In the genomic region with DNA sequence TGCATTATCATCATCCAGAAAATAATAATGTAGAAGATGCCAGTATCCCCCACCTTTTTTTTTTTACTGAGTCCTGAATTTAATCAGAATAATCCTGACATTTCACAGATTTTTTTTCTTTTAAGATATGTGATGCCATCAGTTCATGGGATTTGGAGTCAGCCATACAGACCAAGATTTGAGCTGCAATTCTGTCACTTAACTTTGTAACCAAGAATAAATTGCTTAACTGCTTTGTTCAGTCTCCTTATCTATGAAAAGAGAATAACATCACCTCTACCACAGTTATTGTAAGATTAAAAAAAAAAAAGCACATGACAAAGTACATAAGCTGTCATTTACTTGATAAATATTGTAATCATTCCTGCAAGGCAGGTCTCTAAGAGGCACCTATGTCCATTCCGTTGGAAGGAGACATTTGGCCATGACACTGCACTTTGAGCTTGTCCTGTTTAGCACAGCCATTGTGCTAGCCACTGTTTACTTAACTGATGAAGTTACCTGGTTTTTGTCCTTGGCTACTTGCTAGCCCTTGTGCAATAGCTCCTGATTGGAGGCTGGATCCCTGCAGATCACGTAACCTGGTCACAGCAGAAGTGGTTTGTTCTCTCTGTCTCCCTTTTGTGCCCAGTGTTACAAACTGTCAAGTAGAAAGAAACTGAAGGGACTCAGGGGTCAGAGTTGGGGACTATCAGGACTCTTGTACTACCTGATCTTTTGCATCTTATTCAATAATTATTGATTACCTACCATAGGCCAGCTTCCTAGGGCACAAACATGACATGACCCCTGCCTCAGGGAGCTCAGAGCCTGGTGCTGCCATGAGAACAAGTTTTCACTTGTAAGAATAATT, we compare ENCODE assay signal across 1 cellular context.
TF ChIP-seq lines count a peak whose summit lies in the region.

No MANE protein-coding gene starts in this region.

TF ChIP-seq in HepG2, 621 proteins besides CTCF, POLR2A, EP300 and RAD21 (continued from another document and continues in another):
- TF ChIP-seq ZBTB37 (CRISPR knock-in tag; IDR thresholded peaks at IDR 0.05) (no peak), BRF2 (CRISPR knock-in tag; IDR thresholded peaks at IDR 0.05) (peak; percentile 51; the same call in 1 of the 2 replicates), SMAD9 (CRISPR knock-in tag; IDR thresholded peaks at IDR 0.05) (no peak), ZNF609 (CRISPR knock-in tag; IDR thresholded peaks at IDR 0.05; ENCODE audit: borderline replicate concordance) (peak; percentile 99), ZBTB44 (CRISPR knock-in tag; IDR thresholded peaks at IDR 0.05) (no peak), ZNF619 (CRISPR knock-in tag; IDR thresholded peaks at IDR 0.05) (no peak), NFKB2 (CRISPR knock-in tag; IDR thresholded peaks at IDR 0.05; ENCODE audit: borderline replicate concordance) (no peak), RFXAP (CRISPR knock-in tag; IDR thresholded peaks at IDR 0.05; ENCODE audit: borderline replicate concordance) (peak; percentile 94), ZNF331 (CRISPR knock-in tag; IDR thresholded peaks at IDR 0.05) (peak; percentile 98), ZNF768 (CRISPR knock-in tag; IDR thresholded peaks at IDR 0.05) (no peak), SP5 (CRISPR knock-in tag; IDR thresholded peaks at IDR 0.05; ENCODE audit: borderline replicate concordance, low read depth) (peak; percentile 75; the same call in 1 of the 2 replicates), ATF7-NPFF (CRISPR knock-in tag; IDR thresholded peaks at IDR 0.05; ENCODE audit: low read depth) (no peak), ZNF484 (CRISPR knock-in tag; IDR thresholded peaks at IDR 0.05; ENCODE audit: borderline replicate concordance, low read depth) (no peak), ZHX1 (CRISPR knock-in tag; IDR thresholded peaks at IDR 0.05; ENCODE audit: low read depth) (peak; percentile 92), MYNN (CRISPR knock-in tag; IDR thresholded peaks at IDR 0.05; ENCODE audit: low read depth) (0 out of 2 replicates have a peak, but pooled peaks have one; percentile 52), SIN3B (IDR thresholded peaks at IDR 0.05; ENCODE audit: low read length) (no peak), CAMTA2 (CRISPR knock-in tag; IDR thresholded peaks at IDR 0.05; ENCODE audit: borderline replicate concordance) (no peak), TBX2 (CRISPR knock-in tag; IDR thresholded peaks at IDR 0.05; ENCODE audit: borderline replicate concordance) (peak; percentile 99), ZNF577 (CRISPR knock-in tag; IDR thresholded peaks at IDR 0.05; ENCODE audit: borderline replicate concordance, low read depth) (no peak), FOSL2 (CRISPR knock-in tag; IDR thresholded peaks at IDR 0.05) (peak; percentile 95), PREB (CRISPR knock-in tag; IDR thresholded peaks at IDR 0.05) (no peak), ZFP36L2 (CRISPR knock-in tag; IDR thresholded peaks at IDR 0.05) (peak; percentile 35; the same call in 1 of the 2 replicates), SMAD3 (CRISPR knock-in tag; IDR thresholded peaks at IDR 0.05) (peak; percentile 98), GATA4 (IDR thresholded peaks at IDR 0.05; ENCODE audit: borderline replicate concordance, low read depth) (peak; percentile 99), CENPT (CRISPR knock-in tag; IDR thresholded peaks at IDR 0.05; ENCODE audit: low read depth) (no peak)
- TF ChIP-seq, protein P1, sequence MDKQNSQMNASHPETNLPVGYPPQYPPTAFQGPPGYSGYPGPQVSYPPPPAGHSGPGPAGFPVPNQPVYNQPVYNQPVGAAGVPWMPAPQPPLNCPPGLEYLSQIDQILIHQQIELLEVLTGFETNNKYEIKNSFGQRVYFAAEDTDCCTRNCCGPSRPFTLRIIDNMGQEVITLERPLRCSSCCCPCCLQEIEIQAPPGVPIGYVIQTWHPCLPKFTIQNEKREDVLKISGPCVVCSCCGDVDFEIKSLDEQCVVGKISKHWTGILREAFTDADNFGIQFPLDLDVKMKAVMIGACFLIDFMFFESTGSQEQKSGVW (CRISPR knock-in tag; IDR thresholded peaks at IDR 0.05; ENCODE audit: borderline replicate concordance): no peak
- TF ChIP-seq, protein P2, sequence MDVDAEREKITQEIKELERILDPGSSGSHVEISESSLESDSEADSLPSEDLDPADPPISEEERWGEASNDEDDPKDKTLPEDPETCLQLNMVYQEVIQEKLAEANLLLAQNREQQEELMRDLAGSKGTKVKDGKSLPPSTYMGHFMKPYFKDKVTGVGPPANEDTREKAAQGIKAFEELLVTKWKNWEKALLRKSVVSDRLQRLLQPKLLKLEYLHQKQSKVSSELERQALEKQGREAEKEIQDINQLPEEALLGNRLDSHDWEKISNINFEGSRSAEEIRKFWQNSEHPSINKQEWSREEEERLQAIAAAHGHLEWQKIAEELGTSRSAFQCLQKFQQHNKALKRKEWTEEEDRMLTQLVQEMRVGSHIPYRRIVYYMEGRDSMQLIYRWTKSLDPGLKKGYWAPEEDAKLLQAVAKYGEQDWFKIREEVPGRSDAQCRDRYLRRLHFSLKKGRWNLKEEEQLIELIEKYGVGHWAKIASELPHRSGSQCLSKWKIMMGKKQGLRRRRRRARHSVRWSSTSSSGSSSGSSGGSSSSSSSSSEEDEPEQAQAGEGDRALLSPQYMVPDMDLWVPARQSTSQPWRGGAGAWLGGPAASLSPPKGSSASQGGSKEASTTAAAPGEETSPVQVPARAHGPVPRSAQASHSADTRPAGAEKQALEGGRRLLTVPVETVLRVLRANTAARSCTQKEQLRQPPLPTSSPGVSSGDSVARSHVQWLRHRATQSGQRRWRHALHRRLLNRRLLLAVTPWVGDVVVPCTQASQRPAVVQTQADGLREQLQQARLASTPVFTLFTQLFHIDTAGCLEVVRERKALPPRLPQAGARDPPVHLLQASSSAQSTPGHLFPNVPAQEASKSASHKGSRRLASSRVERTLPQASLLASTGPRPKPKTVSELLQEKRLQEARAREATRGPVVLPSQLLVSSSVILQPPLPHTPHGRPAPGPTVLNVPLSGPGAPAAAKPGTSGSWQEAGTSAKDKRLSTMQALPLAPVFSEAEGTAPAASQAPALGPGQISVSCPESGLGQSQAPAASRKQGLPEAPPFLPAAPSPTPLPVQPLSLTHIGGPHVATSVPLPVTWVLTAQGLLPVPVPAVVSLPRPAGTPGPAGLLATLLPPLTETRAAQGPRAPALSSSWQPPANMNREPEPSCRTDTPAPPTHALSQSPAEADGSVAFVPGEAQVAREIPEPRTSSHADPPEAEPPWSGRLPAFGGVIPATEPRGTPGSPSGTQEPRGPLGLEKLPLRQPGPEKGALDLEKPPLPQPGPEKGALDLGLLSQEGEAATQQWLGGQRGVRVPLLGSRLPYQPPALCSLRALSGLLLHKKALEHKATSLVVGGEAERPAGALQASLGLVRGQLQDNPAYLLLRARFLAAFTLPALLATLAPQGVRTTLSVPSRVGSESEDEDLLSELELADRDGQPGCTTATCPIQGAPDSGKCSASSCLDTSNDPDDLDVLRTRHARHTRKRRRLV (CRISPR knock-in tag; IDR thresholded peaks at IDR 0.05): no peak
- TF ChIP-seq, protein P3, sequence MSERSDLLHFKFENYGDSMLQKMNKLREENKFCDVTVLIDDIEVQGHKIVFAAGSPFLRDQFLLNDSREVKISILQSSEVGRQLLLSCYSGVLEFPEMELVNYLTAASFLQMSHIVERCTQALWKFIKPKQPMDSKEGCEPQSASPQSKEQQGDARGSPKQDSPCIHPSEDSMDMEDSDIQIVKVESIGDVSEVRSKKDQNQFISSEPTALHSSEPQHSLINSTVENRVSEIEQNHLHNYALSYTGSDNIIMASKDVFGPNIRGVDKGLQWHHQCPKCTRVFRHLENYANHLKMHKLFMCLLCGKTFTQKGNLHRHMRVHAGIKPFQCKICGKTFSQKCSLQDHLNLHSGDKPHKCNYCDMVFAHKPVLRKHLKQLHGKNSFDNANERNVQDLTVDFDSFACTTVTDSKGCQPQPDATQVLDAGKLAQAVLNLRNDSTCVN (CRISPR knock-in tag; IDR thresholded peaks at IDR 0.05; ENCODE audit: borderline replicate concordance): peak; percentile 69
